1 cellular context compared by ENCODE assay signal in genomic region chr18:72674710-72675109, GRCh38.
TF ChIP-seq lines count a peak whose summit lies in the region.

No MANE protein-coding gene starts in this region.

TF ChIP-seq in SK-N-SH, 30 proteins besides CTCF, POLR2A, EP300 and RAD21 (continued from another document):
- TF ChIP-seq TCF12 (IDR thresholded peaks at IDR 0.05) (no peak), SIN3A (IDR thresholded peaks at IDR 0.05; ENCODE audit: borderline replicate concordance, low read depth, low read length) (no peak), POLR2AphosphoS5 (IDR thresholded peaks at IDR 0.05; ENCODE audit: low read depth, low read length) (no peak), REST (IDR thresholded peaks at IDR 0.05; ENCODE audit: low read depth, low read length) (no peak), YY1 (IDR thresholded peaks at IDR 0.05; ENCODE audit: low read depth) (no peak), GABPA (IDR thresholded peaks at IDR 0.05; ENCODE audit: low read depth) (no peak), RCOR1 (IDR thresholded peaks at IDR 0.05; ENCODE audit: low read length) (no peak), GATA2 (CRISPR knock-in tag; IDR thresholded peaks at IDR 0.05) (no peak), FOSL2 (IDR thresholded peaks at IDR 0.05; ENCODE audit: borderline replicate concordance, low read depth) (no peak)
- TF ChIP-seq, protein P1, sequence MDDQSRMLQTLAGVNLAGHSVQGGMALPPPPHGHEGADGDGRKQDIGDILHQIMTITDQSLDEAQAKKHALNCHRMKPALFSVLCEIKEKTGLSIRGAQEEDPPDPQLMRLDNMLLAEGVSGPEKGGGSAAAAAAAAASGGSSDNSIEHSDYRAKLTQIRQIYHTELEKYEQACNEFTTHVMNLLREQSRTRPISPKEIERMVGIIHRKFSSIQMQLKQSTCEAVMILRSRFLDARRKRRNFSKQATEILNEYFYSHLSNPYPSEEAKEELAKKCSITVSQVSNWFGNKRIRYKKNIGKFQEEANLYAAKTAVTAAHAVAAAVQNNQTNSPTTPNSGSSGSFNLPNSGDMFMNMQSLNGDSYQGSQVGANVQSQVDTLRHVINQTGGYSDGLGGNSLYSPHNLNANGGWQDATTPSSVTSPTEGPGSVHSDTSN (IDR thresholded peaks at IDR 0.05), result no peak
- TF ChIP-seq, protein P2, sequence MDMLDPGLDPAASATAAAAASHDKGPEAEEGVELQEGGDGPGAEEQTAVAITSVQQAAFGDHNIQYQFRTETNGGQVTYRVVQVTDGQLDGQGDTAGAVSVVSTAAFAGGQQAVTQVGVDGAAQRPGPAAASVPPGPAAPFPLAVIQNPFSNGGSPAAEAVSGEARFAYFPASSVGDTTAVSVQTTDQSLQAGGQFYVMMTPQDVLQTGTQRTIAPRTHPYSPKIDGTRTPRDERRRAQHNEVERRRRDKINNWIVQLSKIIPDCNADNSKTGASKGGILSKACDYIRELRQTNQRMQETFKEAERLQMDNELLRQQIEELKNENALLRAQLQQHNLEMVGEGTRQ (IDR thresholded peaks at IDR 0.05; ENCODE audit: borderline replicate concordance, low read depth, low read length), result no peak
